ENCODE assay signal across 8 cellular contexts in genomic region chr2:209526541-209526940, GRCh38.
DNase-seq lines count a peak whose midpoint lies in the region; ATAC-seq lines count a peak whose summit lies in the region.

No MANE protein-coding gene starts in this region.

- no peaks in the 10 kb centered on the region for H3K36me3 ChIP-seq in GM23248 (ENCODE audit: low read depth)

- no peak overlapping the region for H3K27ac Mint-ChIP-seq in activated CD8-positive, alpha-beta memory T cell treated with anti-CD3 and anti-CD28 coated beads, Interleukin-2, amount 10 ng/mL, durations not matched to agents 7 days and 5 days

- peak overlapping the region; percentile 66 for H3K27ac ChIP-seq in GM23248

- H3K9me3 Mint-ChIP-seq in activated CD8-positive, alpha-beta memory T cell treated with anti-CD3 and anti-CD28 coated beads, Interleukin-2, amount 10 ng/mL, durations not matched to agents 7 days and 5 days (ENCODE audit: low read depth): no peaks in the 10 kb centered on the region

- peak overlapping the region; percentile 86 for H3K4me2 ChIP-seq in GM23248 (ENCODE audit: unreplicated experiment)

- peaks cover 21% of the 10 kb centered on the region for H3K4me1 ChIP-seq in GM23248 (ENCODE audit: insufficient read depth)

- in situ Hi-C loops in GM23248 (cut with MboI): no loop called here

- H3F3A ChIP-seq in GM23248 (ENCODE audit: insufficient read depth): peaks cover 17% of the 10 kb centered on the region

- H3K36me3 Mint-ChIP-seq in activated CD8-positive, alpha-beta memory T cell treated with anti-CD3 and anti-CD28 coated beads, Interleukin-2, amount 10 ng/mL, durations not matched to agents 7 days and 5 days: no peaks in the 10 kb centered on the region

- WGBS in GM23248 (ENCODE audit: low coverage in 1 of 2, low lambda C conversion rate in 2 of 2, missing lambda C conversion rate in 2 of 2), 2 experiments: 31 to 39% methylated on average over 2 of the region's 2 CpGs

- no peaks in the 10 kb centered on the region for H4K20me1 ChIP-seq in GM23248 (ENCODE audit: insufficient read depth)

- H3K4me3 Mint-ChIP-seq in activated CD8-positive, alpha-beta memory T cell treated with anti-CD3 and anti-CD28 coated beads, Interleukin-2, amount 10 ng/mL, durations not matched to agents 7 days and 5 days: no peak overlapping the region

- no peaks in the 10 kb centered on the region for H3K9me3 ChIP-seq in GM23248 (ENCODE audit: low read depth)

- DNase-seq in AML-193 (lab: John Stamatoyannopoulos, UW) (peak; percentile 28 to 59), GM23248 (peak; percentile 11), SIG-M5 treated with dmso at 0.1 percent for 504 hours (lab: John Stamatoyannopoulos, UW; ENCODE audit: unreplicated experiment) (peak; percentile 78), kidney tubule cell (ENCODE audit: low spot score) (peak; percentile 47), NCI-H524 (lab: John Stamatoyannopoulos, UW) (no peak)
- no peak for DNase-seq in activated CD8-positive, alpha-beta memory T cell treated with anti-CD3 and anti-CD28 coated beads, Interleukin-2, amount 10 ng/mL, durations not matched to agents 7 days and 5 days

- H3K9me2 ChIP-seq in GM23248 (ENCODE audit: insufficient read depth): no peaks in the 10 kb centered on the region

- no peaks in the 10 kb centered on the region for H3K27me3 ChIP-seq in GM23248 (replicated peaks; ENCODE audit: insufficient read depth)

- CTCF ChIA-PET in activated CD8-positive, alpha-beta memory T cell treated with anti-CD3 and anti-CD28 coated beads, Interleukin-2, amount 10 ng/mL, durations not matched to agents 7 days and 5 days (lab: Charles Lee): no interaction called here

- ATAC-seq in esophagus mucosa (no peak), GM18520 (IDR thresholded peaks at IDR 0.05; ENCODE audit: unreplicated experiment) (no peak)
- no peak for ATAC-seq in activated CD8-positive, alpha-beta memory T cell treated with anti-CD3 and anti-CD28 coated beads, Interleukin-2, amount 10 ng/mL, durations not matched to agents 7 days and 5 days

- no peaks in the 10 kb centered on the region for H3K27me3 Mint-ChIP-seq in activated CD8-positive, alpha-beta memory T cell treated with anti-CD3 and anti-CD28 coated beads, Interleukin-2, amount 10 ng/mL, durations not matched to agents 7 days and 5 days

- no peaks in the 10 kb centered on the region for H3K79me2 ChIP-seq in GM23248 (ENCODE audit: insufficient read depth)

- H2AFZ ChIP-seq in GM23248: peak overlapping the region; percentile 77

- H3K4me3 ChIP-seq in GM23248: peak overlapping the region; percentile 53

- H3K4me1 Mint-ChIP-seq in activated CD8-positive, alpha-beta memory T cell treated with anti-CD3 and anti-CD28 coated beads, Interleukin-2, amount 10 ng/mL, durations not matched to agents 7 days and 5 days: peaks cover 3% of the 10 kb centered on the region

- peak overlapping the region; percentile 49 for H3K9ac ChIP-seq in GM23248

Comparison
In these comparisons a context has a peak if more than half of its experiments do, and no peak if none do; other contexts are left out.
1. DNase-seq: peak in AML-193 (2 of 2), GM23248 (single experiment), SIG-M5 treated with dmso at 0.1 percent for 504 hours (single experiment) and kidney tubule cell (single experiment); none in activated CD8-positive, alpha-beta memory T cell treated with anti-CD3 and anti-CD28 coated beads, Interleukin-2, amount 10 ng/mL, durations not matched to agents 7 days and 5 days (single experiment) and NCI-H524 (0 of 2).